In the genomic region with DNA sequence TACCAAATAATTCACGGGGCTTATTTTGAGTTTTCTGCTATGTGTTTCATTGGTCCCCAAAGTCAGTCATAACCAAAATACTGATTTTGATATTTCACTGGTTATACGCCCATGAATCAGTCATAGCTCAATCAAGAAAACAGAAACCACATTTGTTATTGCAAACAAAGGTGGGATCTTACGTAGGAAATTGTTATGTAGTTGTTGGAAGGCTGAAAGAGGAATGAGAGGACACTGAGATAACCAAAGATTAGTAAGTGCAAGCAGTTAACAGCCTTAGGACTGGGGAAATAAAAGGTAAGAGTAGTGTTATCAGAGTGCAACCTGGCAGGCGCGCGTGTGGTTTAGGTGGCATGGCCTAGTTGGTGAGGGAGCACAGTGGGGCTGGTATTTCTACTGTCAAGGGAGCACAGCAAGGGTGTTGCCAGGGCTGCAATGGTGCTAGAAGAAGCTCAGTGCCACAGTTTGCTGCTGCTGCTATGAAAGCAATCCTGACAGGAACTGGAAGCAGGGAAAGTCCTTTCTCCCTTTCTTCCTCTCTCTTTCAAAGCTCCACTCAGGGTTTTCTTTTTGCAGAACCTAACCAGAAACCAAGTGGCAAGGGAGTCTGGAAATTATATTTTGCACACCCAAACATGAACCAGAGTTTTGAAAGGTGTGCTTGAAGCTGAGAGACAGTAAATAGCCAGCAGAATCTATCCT, we compare ENCODE assay signal across 2 cellular contexts.
TF ChIP-seq lines count a peak whose summit lies in the region.

No MANE protein-coding gene starts in this region.

TF ChIP-seq in HepG2, 621 proteins besides CTCF, POLR2A, EP300 and RAD21:
- TF ChIP-seq SNAI1 (CRISPR knock-in tag; IDR thresholded peaks at IDR 0.05; ENCODE audit: borderline replicate concordance) (no peak), MEF2D (CRISPR knock-in tag; IDR thresholded peaks at IDR 0.05) (no peak), KLF11 (CRISPR knock-in tag; IDR thresholded peaks at IDR 0.05) (no peak), SCMH1 (CRISPR knock-in tag; IDR thresholded peaks at IDR 0.05; ENCODE audit: borderline replicate concordance) (no peak), ZNF629 (CRISPR knock-in tag; conservative IDR thresholded peaks at IDR 0.05) (no peak)
- TF ChIP-seq, protein P1, sequence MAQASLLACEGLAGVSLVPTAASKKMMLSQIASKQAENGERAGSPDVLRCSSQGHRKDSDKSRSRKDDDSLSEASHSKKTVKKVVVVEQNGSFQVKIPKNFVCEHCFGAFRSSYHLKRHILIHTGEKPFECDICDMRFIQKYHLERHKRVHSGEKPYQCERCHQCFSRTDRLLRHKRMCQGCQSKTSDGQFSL (CRISPR knock-in tag; IDR thresholded peaks at IDR 0.05), result no peak

TF ChIP-seq in WTC11, 78 proteins besides CTCF, POLR2A, EP300 and RAD21:
- no peak for TF ChIP-seq FOXK1 (CRISPR knock-in tag; IDR thresholded peaks at IDR 0.05)
- no peak for TF ChIP-seq NFATC4 (CRISPR knock-in tag; IDR thresholded peaks at IDR 0.05)
- no peak for TF ChIP-seq CBFB (CRISPR knock-in tag; IDR thresholded peaks at IDR 0.05; ENCODE audit: low read depth)
- TF ChIP-seq, protein P2, sequence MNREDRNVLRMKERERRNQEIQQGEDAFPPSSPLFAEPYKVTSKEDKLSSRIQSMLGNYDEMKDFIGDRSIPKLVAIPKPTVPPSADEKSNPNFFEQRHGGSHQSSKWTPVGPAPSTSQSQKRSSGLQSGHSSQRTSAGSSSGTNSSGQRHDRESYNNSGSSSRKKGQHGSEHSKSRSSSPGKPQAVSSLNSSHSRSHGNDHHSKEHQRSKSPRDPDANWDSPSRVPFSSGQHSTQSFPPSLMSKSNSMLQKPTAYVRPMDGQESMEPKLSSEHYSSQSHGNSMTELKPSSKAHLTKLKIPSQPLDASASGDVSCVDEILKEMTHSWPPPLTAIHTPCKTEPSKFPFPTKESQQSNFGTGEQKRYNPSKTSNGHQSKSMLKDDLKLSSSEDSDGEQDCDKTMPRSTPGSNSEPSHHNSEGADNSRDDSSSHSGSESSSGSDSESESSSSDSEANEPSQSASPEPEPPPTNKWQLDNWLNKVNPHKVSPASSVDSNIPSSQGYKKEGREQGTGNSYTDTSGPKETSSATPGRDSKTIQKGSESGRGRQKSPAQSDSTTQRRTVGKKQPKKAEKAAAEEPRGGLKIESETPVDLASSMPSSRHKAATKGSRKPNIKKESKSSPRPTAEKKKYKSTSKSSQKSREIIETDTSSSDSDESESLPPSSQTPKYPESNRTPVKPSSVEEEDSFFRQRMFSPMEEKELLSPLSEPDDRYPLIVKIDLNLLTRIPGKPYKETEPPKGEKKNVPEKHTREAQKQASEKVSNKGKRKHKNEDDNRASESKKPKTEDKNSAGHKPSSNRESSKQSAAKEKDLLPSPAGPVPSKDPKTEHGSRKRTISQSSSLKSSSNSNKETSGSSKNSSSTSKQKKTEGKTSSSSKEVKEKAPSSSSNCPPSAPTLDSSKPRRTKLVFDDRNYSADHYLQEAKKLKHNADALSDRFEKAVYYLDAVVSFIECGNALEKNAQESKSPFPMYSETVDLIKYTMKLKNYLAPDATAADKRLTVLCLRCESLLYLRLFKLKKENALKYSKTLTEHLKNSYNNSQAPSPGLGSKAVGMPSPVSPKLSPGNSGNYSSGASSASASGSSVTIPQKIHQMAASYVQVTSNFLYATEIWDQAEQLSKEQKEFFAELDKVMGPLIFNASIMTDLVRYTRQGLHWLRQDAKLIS (CRISPR knock-in tag; IDR thresholded peaks at IDR 0.05; ENCODE audit: borderline replicate concordance), result no peak
- TF ChIP-seq ZNF232 (CRISPR knock-in tag; IDR thresholded peaks at IDR 0.05), result no peak
- TF ChIP-seq, protein P3, sequence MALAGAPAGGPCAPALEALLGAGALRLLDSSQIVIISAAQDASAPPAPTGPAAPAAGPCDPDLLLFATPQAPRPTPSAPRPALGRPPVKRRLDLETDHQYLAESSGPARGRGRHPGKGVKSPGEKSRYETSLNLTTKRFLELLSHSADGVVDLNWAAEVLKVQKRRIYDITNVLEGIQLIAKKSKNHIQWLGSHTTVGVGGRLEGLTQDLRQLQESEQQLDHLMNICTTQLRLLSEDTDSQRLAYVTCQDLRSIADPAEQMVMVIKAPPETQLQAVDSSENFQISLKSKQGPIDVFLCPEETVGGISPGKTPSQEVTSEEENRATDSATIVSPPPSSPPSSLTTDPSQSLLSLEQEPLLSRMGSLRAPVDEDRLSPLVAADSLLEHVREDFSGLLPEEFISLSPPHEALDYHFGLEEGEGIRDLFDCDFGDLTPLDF (CRISPR knock-in tag; IDR thresholded peaks at IDR 0.05), result no peak
- no peak for TF ChIP-seq HMGA2 (CRISPR knock-in tag; IDR thresholded peaks at IDR 0.05)
- TF ChIP-seq, protein P4, sequence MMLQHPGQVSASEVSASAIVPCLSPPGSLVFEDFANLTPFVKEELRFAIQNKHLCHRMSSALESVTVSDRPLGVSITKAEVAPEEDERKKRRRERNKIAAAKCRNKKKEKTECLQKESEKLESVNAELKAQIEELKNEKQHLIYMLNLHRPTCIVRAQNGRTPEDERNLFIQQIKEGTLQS (CRISPR knock-in tag; conservative IDR thresholded peaks at IDR 0.05), result no peak
- TF ChIP-seq, protein P5, sequence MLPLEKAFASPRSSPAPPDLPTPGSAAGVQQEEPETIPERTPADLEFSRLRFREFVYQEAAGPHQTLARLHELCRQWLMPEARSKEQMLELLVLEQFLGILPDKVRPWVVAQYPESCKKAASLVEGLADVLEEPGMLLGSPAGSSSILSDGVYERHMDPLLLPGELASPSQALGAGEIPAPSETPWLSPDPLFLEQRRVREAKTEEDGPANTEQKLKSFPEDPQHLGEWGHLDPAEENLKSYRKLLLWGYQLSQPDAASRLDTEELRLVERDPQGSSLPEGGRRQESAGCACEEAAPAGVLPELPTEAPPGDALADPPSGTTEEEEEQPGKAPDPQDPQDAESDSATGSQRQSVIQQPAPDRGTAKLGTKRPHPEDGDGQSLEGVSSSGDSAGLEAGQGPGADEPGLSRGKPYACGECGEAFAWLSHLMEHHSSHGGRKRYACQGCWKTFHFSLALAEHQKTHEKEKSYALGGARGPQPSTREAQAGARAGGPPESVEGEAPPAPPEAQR (CRISPR knock-in tag; IDR thresholded peaks at IDR 0.05), result no peak
